ENCODE assay signal across 17 cellular contexts in the genomic region with DNA sequence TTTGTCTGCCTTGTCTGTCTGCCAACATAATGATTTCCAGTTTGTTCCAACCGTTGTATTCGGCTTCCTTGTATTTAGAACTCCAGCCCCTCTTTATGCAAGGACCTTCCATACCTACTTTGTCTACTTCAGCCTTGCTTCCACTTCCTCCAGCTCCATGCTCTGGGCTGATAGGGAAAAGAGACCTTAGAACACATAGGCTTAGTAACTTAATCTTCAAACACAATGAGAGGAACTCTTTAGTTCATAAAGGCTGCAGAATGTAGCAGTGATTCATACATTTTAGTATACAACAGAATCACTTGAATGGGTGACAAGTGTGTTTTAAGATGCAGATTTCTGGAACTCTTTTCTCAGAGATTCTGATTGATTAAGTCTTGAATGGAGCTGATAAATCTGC.
DNase-seq lines count a peak whose midpoint lies in the region; ATAC-seq, FAIRE-seq and TF ChIP-seq lines count a peak whose summit lies in the region.
"Had no signal": no experiment of that assay in that cellular context is flagged by ENCODE, and none has a peak within 500 bp of the region (broad histone marks: within the 10 kb centered on the region; RNA-seq: fewer than 3 reads in every experiment).

No MANE protein-coding gene starts in this region.

- no peak for TF ChIP-seq CTCF in PC-3 (conservative IDR thresholded peaks at IDR 0.05; ENCODE audit: low read depth, low read length)
- TF ChIP-seq CTCF in endothelial cell of umbilical vein (IDR thresholded peaks at IDR 0.05; ENCODE audit: extremely low read depth in 1 of 2, insufficient read depth in 1 of 2, low read depth in 1 of 2, low read length in 2 of 2) = no peak
- no peak for TF ChIP-seq CTCF in keratinocyte (optimal IDR thresholded peaks at IDR 0.05 in 1 of 3, IDR thresholded peaks at IDR 0.05 in 1 of 3, conservative IDR thresholded peaks at IDR 0.05 in 1 of 3; ENCODE audit: extremely low read depth in 1 of 3, insufficient read depth in 2 of 3, low read length in 3 of 3)
- no peak for TF ChIP-seq CTCF in esophagus muscularis mucosa (IDR thresholded peaks at IDR 0.05)
- no peak for TF ChIP-seq CTCF in coronary artery (IDR thresholded peaks at IDR 0.05)

- H2AFZ ChIP-seq in ACC112 (ENCODE audit: low read length, unreplicated experiment) = peak overlapping the region; percentile 9
- no peak overlapping the region for H2AFZ ChIP-seq in PC-3 (ENCODE audit: low read length)
- H2AFZ ChIP-seq in endothelial cell of umbilical vein (ENCODE audit: low read depth, low read length) = no peak overlapping the region
- no peak overlapping the region for H2AFZ ChIP-seq in keratinocyte (ENCODE audit: control insufficient read depth, low read length)

- dilution Hi-C loops in endothelial cell of umbilical vein (cut with MboI; ENCODE audit: extremely low pct_ligation_motif_present, low sequenced_read_pairs) = no loop called here
- dilution Hi-C loops in keratinocyte (cut with MboI; ENCODE audit: extremely low pct_ligation_motif_present, low sequenced_read_pairs) = no loop called here

- DNase-seq in PC-3 = no peak
- peak; percentile 45 for DNase-seq in endothelial cell of umbilical vein (ENCODE audit: low read depth, low spot score)
- DNase-seq in keratinocyte (ENCODE audit: low read depth, low spot score) = no peak
- no peak for DNase-seq in esophagus muscularis mucosa (ENCODE audit: extremely low spot score)
- no peak for DNase-seq in DMS79 (lab: John Stamatoyannopoulos, UW)
- DNase-seq in coronary artery (ENCODE audit: low spot score) = no peak
- DNase-seq: BE2C; CD4-positive, alpha-beta memory T cell; DMS153; DND-41; GDM1 had no signal

- H3K9me3 ChIP-seq in PC-3 (ENCODE audit: low read length) = no peaks in the 10 kb centered on the region
- H3K9me3 ChIP-seq in endothelial cell of umbilical vein (replicated peaks; ENCODE audit: control insufficient read depth, insufficient read depth, low read length) = no peaks in the 10 kb centered on the region
- H3K9me3 ChIP-seq in keratinocyte (ENCODE audit: control insufficient read depth, low read depth, low read length) = no peaks in the 10 kb centered on the region
- H3K9me3 ChIP-seq in esophagus muscularis mucosa = no peaks in the 10 kb centered on the region
- H3K9me3 ChIP-seq: BE2C had no signal

- ATAC-seq in PC-3 = peak; percentile 14; the same call in 1 of the 2 replicates
- no peak for ATAC-seq in GM21528 (IDR thresholded peaks at IDR 0.05; ENCODE audit: low FRiP score, unreplicated experiment)

- no peaks in the 10 kb centered on the region for H3F3A ChIP-seq in PC-3 (ENCODE audit: low read length, unreplicated experiment)

- TF ChIP-seq POLR2A in endothelial cell of umbilical vein (IDR thresholded peaks at IDR 0.05; ENCODE audit: low read depth, low read length) (no peak), esophagus muscularis mucosa (IDR thresholded peaks at IDR 0.05; ENCODE audit: low read depth) (no peak)

- POLR2A ChIA-PET in PC-3 (lab: Charles Lee; ENCODE audit: unreplicated experiment) = no interaction called here
- POLR2A ChIA-PET in endothelial cell of umbilical vein (lab: Charles Lee) = no interaction called here

- 78% methylated on average over 2 of the region's 2 CpGs for WGBS in esophagus muscularis mucosa

- H3K4me2 ChIP-seq in PC-3 (ENCODE audit: low read length) (no peak overlapping the region), endothelial cell of umbilical vein (ENCODE audit: insufficient read depth, low read length) (no peak overlapping the region), keratinocyte (ENCODE audit: control insufficient read depth, extremely low read depth, insufficient read depth, low read depth, low read length) (no peak overlapping the region)

- H3K4me3 ChIP-seq in ACC112 (ENCODE audit: low read depth, low read length) (peak overlapping the region; percentile 0; the same call in 1 of the 2 replicates), PC-3 (ENCODE audit: low read length) (no peak overlapping the region), endothelial cell of umbilical vein (replicated peaks in 1 of 3; ENCODE audit: insufficient read depth in 1 of 3, low read depth in 1 of 3, low read length in 3 of 3) (no peak overlapping the region), keratinocyte (ENCODE audit: control insufficient read depth in 2 of 3, extremely low read depth in 1 of 3, insufficient read depth in 2 of 3, low read depth in 1 of 3, low read length in 3 of 3) (no peak overlapping the region), esophagus muscularis mucosa (no peak overlapping the region), coronary artery (no peak overlapping the region)

- BruUV-seq in PC-3 (replicated peaks; lab: Mats Ljungman, UMichigan) (no TSS peak), endothelial cell of umbilical vein (replicated peaks; lab: Mats Ljungman, UMichigan) (no TSS peak)

- H3K79me2 ChIP-seq in ACC112 (ENCODE audit: control insufficient read depth, insufficient read depth, low read length, unreplicated experiment) (peaks cover 89% of the 10 kb centered on the region), PC-3 (ENCODE audit: low read length) (peaks cover 80% of the 10 kb centered on the region), endothelial cell of umbilical vein (ENCODE audit: control insufficient read depth, insufficient read depth, low read length) (peaks cover 11% of the 10 kb centered on the region), keratinocyte (ENCODE audit: control insufficient read depth, insufficient read depth, low read length) (peaks cover 50% of the 10 kb centered on the region)

- H3K27ac ChIP-seq in ACC112 (ENCODE audit: low read depth, low read length) (peak overlapping the region; percentile 49), PC-3 (ENCODE audit: low read length) (no peak overlapping the region), endothelial cell of umbilical vein (ENCODE audit: insufficient read depth, low read depth, low read length) (no peak overlapping the region), keratinocyte (ENCODE audit: control insufficient read depth, insufficient read depth, low read length) (no peak overlapping the region), esophagus muscularis mucosa (replicated peaks in 1 of 4) (no peak overlapping the region), coronary artery (no peak overlapping the region)
- H3K27ac ChIP-seq: C4-2B had no signal

- no peaks in the 10 kb centered on the region for H4K20me1 ChIP-seq in PC-3 (ENCODE audit: low read length)
- H4K20me1 ChIP-seq in endothelial cell of umbilical vein (replicated peaks; ENCODE audit: control insufficient read depth, extremely low read depth, insufficient read depth, low read length) = no peaks in the 10 kb centered on the region
- no peaks in the 10 kb centered on the region for H4K20me1 ChIP-seq in keratinocyte (ENCODE audit: control insufficient read depth, extremely low read depth, insufficient read depth, low read length)

- H3K27me3 ChIP-seq in ACC112 (ENCODE audit: insufficient read depth, low read length) (no peaks in the 10 kb centered on the region), PC-3 (ENCODE audit: low read length) (no peaks in the 10 kb centered on the region), endothelial cell of umbilical vein (ENCODE audit: control insufficient read depth in 2 of 2, insufficient read depth in 2 of 2, low read length in 2 of 2) (no peaks in the 10 kb centered on the region), keratinocyte (ENCODE audit: control insufficient read depth, extremely low read depth, insufficient read depth, low read length) (no peaks in the 10 kb centered on the region), esophagus muscularis mucosa (no peaks in the 10 kb centered on the region)

- CTCF ChIA-PET in PC-3 (lab: Charles Lee) = no interaction called here
- CTCF ChIA-PET in endothelial cell of umbilical vein (lab: Charles Lee) = interaction anchor here (0.6 to 1.7 kb wide), 5 partner anchors 9 to 151 kb away, joined by 3 to 7 read pairs (median 3); no protein-coding TSS in a partner anchor

- TF ChIP-seq EP300 in esophagus muscularis mucosa (IDR thresholded peaks at IDR 0.05) = no peak

- H3K4me1 ChIP-seq in ACC112 (ENCODE audit: control insufficient read depth, insufficient read depth, low read length, unreplicated experiment) = peaks cover 75% of the 10 kb centered on the region
- H3K4me1 ChIP-seq in PC-3 (ENCODE audit: insufficient read depth, low read length) = peaks cover 43% of the 10 kb centered on the region
- H3K4me1 ChIP-seq in endothelial cell of umbilical vein (ENCODE audit: control insufficient read depth, extremely low read depth, insufficient read depth, low read length) = no peaks in the 10 kb centered on the region
- H3K4me1 ChIP-seq in keratinocyte (ENCODE audit: control insufficient read depth, extremely low read depth, insufficient read depth, low read length) = peaks cover 28% of the 10 kb centered on the region
- H3K4me1 ChIP-seq in esophagus muscularis mucosa = no peaks in the 10 kb centered on the region
- H3K4me1 ChIP-seq: BE2C had no signal

- intact Hi-C loops in PC-3 (cut with micrococcal nuclease) = no loop called here
- intact Hi-C loops in endothelial cell of umbilical vein (cut with micrococcal nuclease) = loop anchor here (5.0 kb wide), 1 partner anchor 202 kb away; no protein-coding TSS in a partner anchor
- intact Hi-C loops in esophagus muscularis mucosa (cut with DNase I) = no loop called here

- H3K9me1 ChIP-seq in endothelial cell of umbilical vein (replicated peaks; ENCODE audit: control insufficient read depth, extremely low read depth, insufficient read depth, low read length) (no peaks in the 10 kb centered on the region), keratinocyte (ENCODE audit: control insufficient read depth, extremely low read depth, insufficient read depth, low read length) (no peaks in the 10 kb centered on the region)

- no peak overlapping the region for H3K9ac ChIP-seq in PC-3 (ENCODE audit: low read length)
- no peak overlapping the region for H3K9ac ChIP-seq in endothelial cell of umbilical vein (replicated peaks; ENCODE audit: extremely low read depth, insufficient read depth, low read length)
- no peak overlapping the region for H3K9ac ChIP-seq in keratinocyte (ENCODE audit: control insufficient read depth, extremely low read depth, insufficient read depth, low read length)

- H3K36me3 ChIP-seq in ACC112 (ENCODE audit: insufficient read depth, low read length) (peaks cover 6% of the 10 kb centered on the region; the same call in 1 of the 2 replicates), PC-3 (ENCODE audit: low read depth, low read length) (no peaks in the 10 kb centered on the region), endothelial cell of umbilical vein (ENCODE audit: control insufficient read depth in 2 of 2, extremely low read depth in 1 of 2, insufficient read depth in 2 of 2, low read length in 2 of 2) (no peaks in the 10 kb centered on the region), keratinocyte (ENCODE audit: control insufficient read depth in 2 of 2, extremely low read depth in 1 of 2, insufficient read depth in 2 of 2, low read length in 2 of 2) (peaks cover 5 to 11% of the 10 kb centered on the region in 2 experiments), esophagus muscularis mucosa (no peaks in the 10 kb centered on the region)
- H3K36me3 ChIP-seq: BE2C had no signal

- no peak for FAIRE-seq in endothelial cell of umbilical vein (lab: Jason Lieb, UNC)
- peak; percentile 43 for FAIRE-seq in keratinocyte (lab: Jason Lieb, UNC)
- FAIRE-seq: D721Med, GM12892, H54 had no signal

- H3K9me2 ChIP-seq in PC-3 (replicated peaks; ENCODE audit: low read length) = no peaks in the 10 kb centered on the region

TF ChIP-seq in endothelial cell of umbilical vein, 7 proteins besides CTCF, POLR2A, EP300 and RAD21 (continues in another document):
- peak; percentile 33 for TF ChIP-seq FOS (IDR thresholded peaks at IDR 0.05; ENCODE audit: borderline replicate concordance, insufficient read depth, low read length)
